ENCODE assay signal across 28 cellular contexts in genomic region chr3:43434431-43434830, GRCh38.
"Had no signal": no experiment of that assay in that cellular context is flagged by ENCODE, and none has a peak within 500 bp of the region (broad histone marks: within the 10 kb centered on the region; RNA-seq: fewer than 3 reads in every experiment).

No MANE protein-coding gene starts in this region.

- H3K4me2 ChIP-seq: hepatocyte, neural progenitor cell, smooth muscle cell had no signal

- H3K27me3 ChIP-seq: hepatocyte, neural progenitor cell, neutrophil, right atrium auricular region, right lobe of liver, stomach, testis, thyroid gland, transverse colon, upper lobe of left lung had no signal

- ATAC-seq: natural killer cell; psoas muscle; right lobe of liver; stimulated activated memory B cell treated with anti-CD40 and anti-IgM and Interleukin-4, amounts not matched to agents 10 μg/mL and 1 μg/mL and 100 μg/mL, for 72 hours had no signal

- H3K9ac ChIP-seq: neural progenitor cell, parathyroid adenoma had no signal

- DNase-seq: islet precursor cell; left ventricle myocardium inferior; mesendoderm; naive B cell; natural killer cell; nephron progenitor cell; occipital lobe; psoas muscle; right lobe of liver; stimulated activated CD4-positive, alpha-beta T cell treated with anti-CD3 and anti-CD28 coated beads, Interleukin-1b, Interleukin-23, amount 100 ng/mL, for 48 hours; stimulated activated CD4-positive, alpha-beta T cell treated with anti-CD3 and anti-CD28 coated beads, Interleukin-2, amount 100 ng/mL, for 48 hours; stimulated activated CD4-positive, alpha-beta T cell treated with anti-CD3 and anti-CD28 coated beads, Interleukin-4, amount 100 ng/mL, for 4 hours; stimulated activated CD8-positive, alpha-beta memory T cell treated with anti-CD3 and anti-CD28 coated beads, Interleukin-4, amount 100 ng/mL, for 48 hours; stimulated activated naive CD4-positive, alpha-beta T cell treated with Interleukin-2 at 50 U/mL for 16 hours; stomach; testis; thyroid gland; transverse colon; upper lobe of left lung had no signal

- H2AFZ ChIP-seq: hepatocyte, neural progenitor cell, parathyroid adenoma had no signal

- H3K4me1 ChIP-seq: parathyroid adenoma, psoas muscle, right atrium auricular region, stomach, testis, transverse colon had no signal

- H3K79me2 ChIP-seq: hepatocyte had no signal

- H3K9me3 ChIP-seq: neutrophil, right lobe of liver, stomach, testis, thyroid gland, upper lobe of left lung had no signal

- FAIRE-seq: urothelium cell line had no signal

- H3K36me3 ChIP-seq: right atrium auricular region, right lobe of liver, thyroid gland, transverse colon, upper lobe of left lung had no signal

- H3K4me3 ChIP-seq: hepatocyte, left ventricle myocardium inferior, lung, neural progenitor cell, psoas muscle, right atrium auricular region, right lobe of liver, smooth muscle cell, stomach, testis, thyroid gland, transverse colon, upper lobe of left lung had no signal

- H3K27ac ChIP-seq: hepatocyte, left ventricle myocardium inferior, neural progenitor cell, neutrophil, parathyroid adenoma, psoas muscle, right atrium auricular region, right lobe of liver, stomach, testis, thyroid gland, transverse colon had no signal
